Comparison of ENCODE assay signal across 15 cellular contexts in genomic region chr1:22037520-22037919, GRCh38. TPM values are rescaled to one million over a fixed set of nuclear protein-coding genes. Genes with fewer than 3 reads are reported as not detected.
DNase-seq lines count a peak whose midpoint lies in the region; ATAC-seq, FAIRE-seq and TF ChIP-seq lines count a peak whose summit lies in the region.
"Had no signal": no experiment of that assay in that cellular context is flagged by ENCODE, and none has a peak within 500 bp of the region (broad histone marks: within the 10 kb centered on the region; RNA-seq: fewer than 3 reads in every experiment).

No MANE protein-coding gene starts in this region.

- no peak overlapping the region for H3K4me3 ChIP-seq in CD8-positive, alpha-beta memory T cell (ENCODE audit: low read length)
- no peak overlapping the region for H3K4me3 ChIP-seq in Loucy (ENCODE audit: low read length, poor library complexity, severe bottlenecking)
- no peak overlapping the region for H3K4me3 ChIP-seq in K562
- H3K4me3 ChIP-seq in parathyroid adenoma (ENCODE audit: low read depth, low read length), result no peak overlapping the region
- H3K4me3 ChIP-seq: HAP-1, vagina had no signal

- DNase-seq in CD8-positive, alpha-beta memory T cell, result no peak
- DNase-seq in K562 (ENCODE audit: extremely low read depth in 1 of 4, low spot score in 3 of 4) (no peak), kidney tubule cell (ENCODE audit: low spot score) (no peak), NCI-H2029 (lab: John Stamatoyannopoulos, UW) (no peak), NCI-H2107 treated with DMSO at 0.1 percent for 48 hours (lab: John Stamatoyannopoulos, UW; ENCODE audit: unreplicated experiment) (no peak)
- DNase-seq: central memory CD4-positive, alpha-beta T cell; KG1; NCI-H146; NCI-H526 treated with DMSO at 0.1 percent for 48 hours; T1000 had no signal

- H3K4me2 ChIP-seq in Loucy (ENCODE audit: low read depth, low read length, poor library complexity, severe bottlenecking) (no peak overlapping the region), K562 (ENCODE audit: insufficient read depth, low read length) (no peak overlapping the region), parathyroid adenoma (ENCODE audit: low read length) (peak overlapping the region; percentile 16)

- H3K27ac ChIP-seq in CD8-positive, alpha-beta memory T cell (ENCODE audit: low read depth, low read length), result no peak overlapping the region
- H3K27ac ChIP-seq in K562 (ENCODE audit: extremely low read depth, low read depth, low read length) (peak overlapping the region; percentile 5; the same call in 1 of the 3 replicates), parathyroid adenoma (peak overlapping the region; percentile 36)
- H3K27ac ChIP-seq: vagina had no signal

- intact Hi-C loops in K562 (cut with micrococcal nuclease), result no loop called here

- peaks cover 32 to 40% (median 39%) of the 10 kb centered on the region in 3 donors for H3K4me1 Mint-ChIP-seq in CD8-positive, alpha-beta memory T cell

- peaks cover 57% of the 10 kb centered on the region for H3K4me1 ChIP-seq in CD8-positive, alpha-beta memory T cell (ENCODE audit: insufficient read depth, low read length)
- peaks cover 31% of the 10 kb centered on the region for H3K4me1 ChIP-seq in Loucy (ENCODE audit: insufficient read depth, low read length, poor library complexity, severe bottlenecking)
- H3K4me1 ChIP-seq in K562 (replicated peaks in 1 of 2; ENCODE audit: control insufficient read depth in 2 of 2, insufficient read depth in 2 of 2, low read length in 2 of 2), result peaks cover 22 to 36% of the 10 kb centered on the region in 2 experiments
- H3K4me1 ChIP-seq in parathyroid adenoma, result peaks cover 5% of the 10 kb centered on the region

- peaks cover 3% of the 10 kb centered on the region; the same call in 1 of the 2 replicates for H3F3A ChIP-seq in Loucy (ENCODE audit: low read depth)

- no peak for TF ChIP-seq RAD21 in K562 (CRISPR knock-in tag; conservative IDR thresholded peaks at IDR 0.05 in 1 of 2, IDR thresholded peaks at IDR 0.05 in 1 of 2)

- TF ChIP-seq CTCF in Loucy (conservative IDR thresholded peaks at IDR 0.05; ENCODE audit: low read length) (no peak), K562 (IDR thresholded peaks at IDR 0.05 in 2 of 3, conservative IDR thresholded peaks at IDR 0.05 in 1 of 3; ENCODE audit: insufficient read depth in 2 of 3, low read depth in 1 of 3, low read length in 3 of 3) (no peak), parathyroid adenoma (IDR thresholded peaks at IDR 0.05) (no peak)

- POLR2A ChIA-PET in CD8-positive, alpha-beta memory T cell (lab: Charles Lee), result interaction anchor here (1.2 to 5.1 kb wide), 4 partner anchors 11 to 35 kb away, joined by 3 to 90 read pairs (median 38); partner anchors contain the start of gene CDC42
- POLR2A ChIA-PET in K562 (lab: Yijun Ruan, JAX), result interaction anchor here (0.8 to 4.2 kb wide), 2 partner anchors 10 to 13 kb away, joined by 6 to 63 read pairs; no protein-coding TSS in a partner anchor

- no TSS peak for BruUV-seq in K562 (replicated peaks; lab: Mats Ljungman, UMichigan)

- no peaks in the 10 kb centered on the region for H4K20me1 ChIP-seq in Loucy (ENCODE audit: insufficient read depth, low read length, poor library complexity, severe bottlenecking)
- no peaks in the 10 kb centered on the region for H4K20me1 ChIP-seq in K562 (replicated peaks; ENCODE audit: control insufficient read depth, insufficient read depth, low read length)

- 28% methylated on average over 7 of the region's 7 CpGs for WGBS in K562 (ENCODE audit: insufficient coverage, low coverage, missing lambda C conversion rate)

- no peak for TF ChIP-seq EP300 in K562 (IDR thresholded peaks at IDR 0.05; ENCODE audit: low read length)

- no peaks in the 10 kb centered on the region for H3K27me3 Mint-ChIP-seq in CD8-positive, alpha-beta memory T cell

- peaks cover 0 to 1% (median 0%) of the 10 kb centered on the region in 3 donors for H3K36me3 Mint-ChIP-seq in CD8-positive, alpha-beta memory T cell

- FAIRE-seq in K562 (lab: Jason Lieb, UNC), result no peak
- FAIRE-seq: frontal cortex had no signal

- H3K27ac Mint-ChIP-seq in CD8-positive, alpha-beta memory T cell, result peak overlapping the region; percentile 21 to 99 (median 86)

- no peaks in the 10 kb centered on the region for H3K9me3 ChIP-seq in CD8-positive, alpha-beta memory T cell (ENCODE audit: low read length)
- no peaks in the 10 kb centered on the region for H3K9me3 ChIP-seq in Loucy (ENCODE audit: insufficient read depth, low read depth, low read length)
- no peaks in the 10 kb centered on the region for H3K9me3 ChIP-seq in K562 (replicated peaks; ENCODE audit: control insufficient read depth, insufficient read depth, low read depth, low read length)
- no peaks in the 10 kb centered on the region for H3K9me3 ChIP-seq in parathyroid adenoma (ENCODE audit: control insufficient read depth, low read length)
- H3K9me3 ChIP-seq: HAP-1, vagina had no signal

- H3K9me2 ChIP-seq in Loucy (replicated peaks; ENCODE audit: low read depth, low read length), result no peaks in the 10 kb centered on the region

- H3K79me2 ChIP-seq in Loucy (ENCODE audit: insufficient read depth, low read length), result no peaks in the 10 kb centered on the region
- H3K79me2 ChIP-seq in K562 (ENCODE audit: control insufficient read depth, insufficient read depth, low read length), result no peaks in the 10 kb centered on the region
- H3K79me2 ChIP-seq in parathyroid adenoma, result no peaks in the 10 kb centered on the region

- no peak; the same call in 2 of the 3 replicates for ATAC-seq in K562

- in situ Hi-C loops in K562 (cut with MboI), result no loop called here

- no peaks in the 10 kb centered on the region for H3K36me3 ChIP-seq in CD8-positive, alpha-beta memory T cell (ENCODE audit: insufficient read depth, low read length)
- no peaks in the 10 kb centered on the region for H3K36me3 ChIP-seq in Loucy (ENCODE audit: insufficient read depth, low read length)
- H3K36me3 ChIP-seq in K562 (ENCODE audit: control insufficient read depth, insufficient read depth, low read length), result no peaks in the 10 kb centered on the region
- H3K36me3 ChIP-seq in parathyroid adenoma (ENCODE audit: control insufficient read depth, insufficient read depth, low read length), result no peaks in the 10 kb centered on the region
- H3K36me3 ChIP-seq: HAP-1, vagina had no signal

- CTCF ChIA-PET in CD8-positive, alpha-beta memory T cell (lab: Charles Lee), result interaction anchor here (1.7 to 5.4 kb wide), 3 partner anchors 10 to 15 kb away, joined by 8 to 58 read pairs (median 12); partner anchors contain the start of gene CDC42
- CTCF ChIA-PET in K562 (lab: Yijun Ruan, JAX; ENCODE audit: low intra/inter-chr PET ratio), result no interaction called here

- H3K4me3 Mint-ChIP-seq in CD8-positive, alpha-beta memory T cell, result peak overlapping the region in 3 of 7 donors; percentile 4 to 48 (median 37)

- no peak for TF ChIP-seq POLR2A in K562 (conservative IDR thresholded peaks at IDR 0.05)

- H3K9ac ChIP-seq in Loucy (ENCODE audit: low read depth, low read length, poor library complexity, severe bottlenecking) (no peak overlapping the region), K562 (ENCODE audit: insufficient read depth in 1 of 2, low read depth in 2 of 2, low read length in 2 of 2) (no peak overlapping the region; a peak in 1 of 4 replicates), parathyroid adenoma (no peak overlapping the region)

- H2AFZ ChIP-seq in Loucy (ENCODE audit: low read length) (peak overlapping the region; percentile 46; the same call in 1 of the 2 replicates), K562 (ENCODE audit: low read depth, low read length) (peak overlapping the region; percentile 86), parathyroid adenoma (peak overlapping the region; percentile 61)

- H3K9me3 Mint-ChIP-seq in CD8-positive, alpha-beta memory T cell, result no peaks in the 10 kb centered on the region

- no peaks in the 10 kb centered on the region for H3K27me3 ChIP-seq in CD8-positive, alpha-beta memory T cell (ENCODE audit: insufficient read depth, low read length, poor library complexity, severe bottlenecking)
- no peaks in the 10 kb centered on the region for H3K27me3 ChIP-seq in Loucy (ENCODE audit: insufficient read depth, low read length, poor library complexity, severe bottlenecking)
- no peaks in the 10 kb centered on the region for H3K27me3 ChIP-seq in K562 (ENCODE audit: control insufficient read depth in 2 of 2, insufficient read depth in 2 of 2, low read length in 2 of 2)
- no peaks in the 10 kb centered on the region for H3K27me3 ChIP-seq in parathyroid adenoma (ENCODE audit: control insufficient read depth, insufficient read depth, low read length)
- H3K27me3 ChIP-seq: vagina had no signal

- H3K9me1 ChIP-seq in K562 (ENCODE audit: control insufficient read depth, insufficient read depth, low read length), result no peaks in the 10 kb centered on the region

RNA-seq across cellular contexts. Expression of gene CDC42, which starts 15.0 kb away (rescaled TPM):
- 100 to 1,000 TPM; 317 to 347 TPM for total RNA-seq in CD8-positive, alpha-beta memory T cell
- polyA plus RNA-seq in CD8-positive, alpha-beta memory T cell, result 294 TPM
- 27.3 and 52.8 TPM in 2 replicates for total RNA-seq in K562 (2011; cell fraction: chromatin; rRNA removed; ENCODE audit: low replicate concordance)
- 16.5 and 16.7 TPM in 2 replicates for total RNA-seq in K562 (2011; cell fraction: nucleolus; rRNA removed)
- 28.4 and 33.8 TPM in 2 replicates for total RNA-seq in K562 (2011; cell fraction: nucleoplasm; rRNA removed)
- 186 and 222 TPM in 2 replicates for total RNA-seq in K562 (2014; rRNA removed)
- total RNA-seq in K562 (2014; rRNA removed; fragmentation: Illumina TruSeq; extraction: Trizol), result 370 and 448 TPM in 2 replicates
- total RNA-seq in K562 (2015; rRNA removed; fragmentation: Illumina TruSeq; extraction: Trizol), result 313 and 336 TPM in 2 replicates
- 242 and 247 TPM in 2 replicates for total RNA-seq in K562 (2021)
- 331 and 398 TPM in 2 replicates for polyA plus RNA-seq in K562 (2011; rRNA removed)
- 104 and 188 TPM in 2 replicates for polyA plus RNA-seq in K562 (2011; cell fraction: cytosol; rRNA removed)
- 43.4 and 84.2 TPM in 2 replicates for polyA plus RNA-seq in K562 (2011; cell fraction: nucleus; rRNA removed)
- 204 and 451 TPM in 2 replicates for polyA plus RNA-seq in K562 (2012)
- polyA plus RNA-seq in K562 (2014; fragmentation: Illumina TruSeq; extraction: Trizol), result 345 and 351 TPM in 2 replicates
- polyA plus RNA-seq in K562 (2014; fragmentation: Nextera tagmentation; extraction: Ambion mirVana), result 100 to 1,000 TPM; 230 to 325 TPM
- 192 and 212 TPM in 2 replicates for polyA plus RNA-seq in K562 (2014; rRNA removed)
- polyA minus RNA-seq in K562 (2011; rRNA and poly(A)+ RNA removed), result 345 and 401 TPM in 2 replicates
- 105 and 170 TPM in 2 replicates for polyA minus RNA-seq in K562 (2011; cell fraction: cytosol; rRNA and poly(A)+ RNA removed)
- 11.2 and 35.4 TPM in 2 replicates for polyA minus RNA-seq in K562 (2011; cell fraction: nucleus; rRNA and poly(A)+ RNA removed)

RNA-seq across cellular contexts. Expression of gene CELA3A, which starts 36.1 kb away (rescaled TPM):
- not detected for total RNA-seq in CD8-positive, alpha-beta memory T cell
- polyA plus RNA-seq in CD8-positive, alpha-beta memory T cell, result not detected
- not detected in 2 replicates for total RNA-seq in K562 (2011; cell fraction: chromatin; rRNA removed; ENCODE audit: low replicate concordance)
- not detected in 2 replicates for total RNA-seq in K562 (2011; cell fraction: nucleolus; rRNA removed)
- total RNA-seq in K562 (2011; cell fraction: nucleoplasm; rRNA removed), result not detected in 2 replicates
- not detected in 2 replicates for total RNA-seq in K562 (2014; rRNA removed)
- not detected in 2 replicates for total RNA-seq in K562 (2014; rRNA removed; fragmentation: Illumina TruSeq; extraction: Trizol)
- total RNA-seq in K562 (2015; rRNA removed; fragmentation: Illumina TruSeq; extraction: Trizol), result not detected in 2 replicates
- total RNA-seq in K562 (2021), result 5.4 and 5.7 TPM in 2 replicates
- not detected in 2 replicates for polyA plus RNA-seq in K562 (2011; rRNA removed)
- not detected in 2 replicates for polyA plus RNA-seq in K562 (2011; cell fraction: cytosol; rRNA removed)
- not detected in 2 replicates for polyA plus RNA-seq in K562 (2011; cell fraction: nucleus; rRNA removed)
- not detected in 2 replicates for polyA plus RNA-seq in K562 (2012)
- not detected in 2 replicates for polyA plus RNA-seq in K562 (2014; fragmentation: Illumina TruSeq; extraction: Trizol)
- polyA plus RNA-seq in K562 (2014; fragmentation: Nextera tagmentation; extraction: Ambion mirVana), result not detected
- not detected in 2 replicates for polyA plus RNA-seq in K562 (2014; rRNA removed)
- polyA minus RNA-seq in K562 (2011; rRNA and poly(A)+ RNA removed), result not detected in 2 replicates
- not detected in 2 replicates for polyA minus RNA-seq in K562 (2011; cell fraction: cytosol; rRNA and poly(A)+ RNA removed)
- polyA minus RNA-seq in K562 (2011; cell fraction: nucleus; rRNA and poly(A)+ RNA removed), result not detected in 2 replicates
- total RNA-seq: frontal cortex, vagina had no signal
